ENCODE assay signal across 10 cellular contexts in the genomic region with DNA sequence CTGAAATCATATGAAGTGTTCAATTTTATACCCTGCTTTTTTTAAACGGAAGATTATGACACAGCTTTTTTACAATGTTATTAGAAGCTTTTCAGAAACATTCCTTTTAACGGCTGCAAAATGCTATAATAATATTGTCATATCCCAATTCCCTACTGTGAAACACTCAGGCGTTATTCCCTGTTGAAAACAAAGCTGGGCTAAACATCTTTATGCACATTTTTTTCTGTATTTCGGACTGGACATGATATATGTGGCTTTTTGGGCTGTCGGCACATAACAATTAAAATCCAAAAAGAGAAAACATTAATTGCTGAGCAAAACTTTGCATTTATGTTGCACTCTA. TPM values are rescaled to one million over a fixed set of nuclear protein-coding genes. Genes with fewer than 3 reads are reported as not detected.
DNase-seq lines count a peak whose midpoint lies in the region; ATAC-seq and TF ChIP-seq lines count a peak whose summit lies in the region.
"Had no signal": no experiment of that assay in that cellular context is flagged by ENCODE, and none has a peak within 500 bp of the region (broad histone marks: within the 10 kb centered on the region; RNA-seq: fewer than 3 reads in every experiment).

No MANE protein-coding gene starts in this region.

- H3K36me3 Mint-ChIP-seq in nephron (ENCODE audit: low read depth): no peaks in the 10 kb centered on the region
- H3K36me3 Mint-ChIP-seq: activated naive CD8-positive, alpha-beta T cell treated with anti-CD3 and anti-CD28 coated beads, Interleukin-2, amount 10 ng/mL, durations not matched to agents 7 days and 5 days had no signal

- intact Hi-C loops in heart right ventricle (cut with DNase I): no loop called here
- intact Hi-C loops in right cardiac atrium (cut with DNase I): no loop called here
- intact Hi-C loops in dorsolateral prefrontal cortex (cut with DNase I): no loop called here
- intact Hi-C loops in uterus (cut with DNase I; ENCODE audit: low total_unique reads): no loop called here

- peak overlapping the region; percentile 34 to 80 (median 66) for H3K27ac Mint-ChIP-seq in nephron
- H3K27ac Mint-ChIP-seq: activated naive CD8-positive, alpha-beta T cell treated with anti-CD3 and anti-CD28 coated beads, Interleukin-2, amount 10 ng/mL, durations not matched to agents 7 days and 5 days had no signal

- H3K27me3 ChIP-seq in heart right ventricle: no peaks in the 10 kb centered on the region
- H3K27me3 ChIP-seq in right cardiac atrium (ENCODE audit: control insufficient read depth, insufficient read depth): no peaks in the 10 kb centered on the region
- no peaks in the 10 kb centered on the region for H3K27me3 ChIP-seq in dorsolateral prefrontal cortex
- no peaks in the 10 kb centered on the region for H3K27me3 ChIP-seq in uterus

- 59 to 64% methylated on average over 5 of the region's 5 CpGs for WGBS in heart right ventricle, 2 donors
- WGBS in right cardiac atrium: 54% methylated on average over 5 of the region's 5 CpGs

- peaks cover 0 to 51% (median 8%) of the 10 kb centered on the region in 9 donors for H3K4me1 ChIP-seq in heart right ventricle
- H3K4me1 ChIP-seq in right cardiac atrium (ENCODE audit: control insufficient read depth, insufficient read depth, low read length): peaks cover 5% of the 10 kb centered on the region
- peaks cover 0 to 12% of the 10 kb centered on the region in 2 donors for H3K4me1 ChIP-seq in uterus

- no peak for TF ChIP-seq POLR2A in uterus (IDR thresholded peaks at IDR 0.05)

- DNase-seq in heart right ventricle (no peak), right cardiac atrium (no peak), dorsolateral prefrontal cortex (no peak), uterus (no peak), NAMALWA (ENCODE audit: low spot score) (no peak), CD1c-positive myeloid dendritic cell (ENCODE audit: extremely low spot score) (no peak), NCI-H1105 (lab: John Stamatoyannopoulos, UW) (no peak)
- DNase-seq: activated naive CD8-positive, alpha-beta T cell treated with anti-CD3 and anti-CD28 coated beads, Interleukin-2, amount 10 ng/mL, durations not matched to agents 7 days and 5 days; NCI-H1436 had no signal

- H3K27ac ChIP-seq in heart right ventricle (peak overlapping the region; percentile 7 to 86 (median 68)), right cardiac atrium (ENCODE audit: low read length) (no peak overlapping the region), dorsolateral prefrontal cortex (peak overlapping the region; percentile 18 to 92 (median 81)), uterus (peak overlapping the region; percentile 69 to 77)

- H3K36me3 ChIP-seq in heart right ventricle (no peaks in the 10 kb centered on the region), uterus (no peaks in the 10 kb centered on the region)

- no peaks in the 10 kb centered on the region for H3K9me3 Mint-ChIP-seq in nephron

- TF ChIP-seq CTCF in heart right ventricle (IDR thresholded peaks at IDR 0.05): no peak
- TF ChIP-seq CTCF in dorsolateral prefrontal cortex (IDR thresholded peaks at IDR 0.05 in 54 of 56, conservative IDR thresholded peaks at IDR 0.05 in 2 of 56; ENCODE audit: low read depth in 1 of 56, partially characterized antibody in 56 of 56): peak in 1 of 56 donors; percentile 6
- no peak for TF ChIP-seq CTCF in nephron (IDR thresholded peaks at IDR 0.05; ENCODE audit: unreplicated experiment in 3 of 3)
- TF ChIP-seq CTCF in uterus (IDR thresholded peaks at IDR 0.05): no peak

- H3K27me3 Mint-ChIP-seq in nephron (ENCODE audit: low read depth): peaks cover 3% of the 10 kb centered on the region

- peaks cover 29% of the 10 kb centered on the region for H3K4me1 Mint-ChIP-seq in nephron

- H3K4me3 ChIP-seq in heart right ventricle (peak overlapping the region in 1 of 10 donors; percentile 14), right cardiac atrium (ENCODE audit: low read length) (no peak overlapping the region), dorsolateral prefrontal cortex (peak overlapping the region in 23 of 59 donors; percentile 5 to 45 (median 28)), uterus (peak overlapping the region in 1 of 2 donors; percentile 17)

- ATAC-seq in heart right ventricle (peak in 1 of 8 donors; percentile 7), right cardiac atrium (no peak)

- H3K9me3 ChIP-seq in heart right ventricle (no peaks in the 10 kb centered on the region), right cardiac atrium (ENCODE audit: control insufficient read depth, low read length) (no peaks in the 10 kb centered on the region), uterus (no peaks in the 10 kb centered on the region)

- H3K4me3 Mint-ChIP-seq in nephron: no peak overlapping the region
- H3K4me3 Mint-ChIP-seq: activated naive CD8-positive, alpha-beta T cell treated with anti-CD3 and anti-CD28 coated beads, Interleukin-2, amount 10 ng/mL, durations not matched to agents 7 days and 5 days had no signal

RNA-seq across cellular contexts. Expression of a gene that starts 12.0 kb away (rescaled TPM):
- total RNA-seq in heart right ventricle (100 to 1,000 TPM; 109 to 189 (median 134) TPM), right cardiac atrium (100 to 1,000 TPM; 140 to 173 (median 143) TPM), dorsolateral prefrontal cortex (100 to 1,000 TPM in 1 of 120 experiments, 10 to 100 TPM in 119; 39.8 to 104 (median 62.7) TPM), uterus (100 to 1,000 TPM in 3 of 4 donors, 10 to 100 TPM in 1; 84.3 to 183 (median 147) TPM)
- polyA plus RNA-seq in heart right ventricle (100 to 1,000 TPM in 1 of 2 donors, 10 to 100 TPM in 1; 75.8 to 150 TPM), right cardiac atrium (150 TPM)
